Comparison of ENCODE assay signal across 11 cellular contexts in the genomic region with DNA sequence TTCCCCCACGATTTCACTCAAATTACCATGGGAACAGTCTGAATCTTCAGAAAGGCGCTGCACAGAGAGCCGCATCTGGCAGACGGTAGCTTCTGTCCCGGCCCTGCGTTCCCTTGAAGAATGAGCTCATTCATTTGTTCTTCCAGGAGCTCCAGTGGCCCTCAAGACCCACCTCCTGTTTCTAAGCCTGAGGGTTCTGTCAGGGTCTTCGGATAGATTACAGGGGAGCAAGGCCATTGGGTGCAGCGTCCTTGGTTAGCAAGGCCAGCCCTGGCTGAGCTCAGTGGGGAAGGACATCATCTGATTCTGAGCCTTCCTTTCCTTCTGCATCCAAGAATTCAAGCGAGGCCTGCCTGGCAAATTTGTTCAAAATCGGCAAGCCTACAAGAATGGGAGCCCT.
DNase-seq lines count a peak whose midpoint lies in the region; ATAC-seq and TF ChIP-seq lines count a peak whose summit lies in the region.
"Had no signal": no experiment of that assay in that cellular context is flagged by ENCODE, and none has a peak within 500 bp of the region (broad histone marks: within the 10 kb centered on the region; RNA-seq: fewer than 3 reads in every experiment).

No MANE protein-coding gene starts in this region.

- H3K4me3 Mint-ChIP-seq in MCF 10A (ENCODE audit: unreplicated experiment) = no peak overlapping the region
- H3K4me3 Mint-ChIP-seq: CD4-positive, CD25-positive, alpha-beta regulatory T cell had no signal

- peaks cover 13% of the 10 kb centered on the region for H3K27me3 Mint-ChIP-seq in MCF 10A (ENCODE audit: insufficient read depth, unreplicated experiment)
- H3K27me3 Mint-ChIP-seq: CD4-positive, CD25-positive, alpha-beta regulatory T cell had no signal

- DNase-seq in Ammon's horn (ENCODE audit: low spot score) (peak; percentile 22), iPS-NIHi7 (ENCODE audit: extremely low spot score) (peak; percentile 2), posterior cingulate gyrus (peak in 6 of 10 donors; percentile 24 to 92 (median 53)), SHP77 treated with DMSO at 0.1 percent for 48 hours (lab: John Stamatoyannopoulos, UW) (no peak), MCF 10A (ENCODE audit: unreplicated experiment) (no peak)
- DNase-seq: CD4-positive, CD25-positive, alpha-beta regulatory T cell; DMS53; GF-D8 had no signal

- intact Hi-C loops in posterior cingulate gyrus (cut with DNase I) = no loop called here
- intact Hi-C loops in MCF 10A (cut with micrococcal nuclease) = no loop called here

- CTCF ChIA-PET in MCF 10A (lab: Yijun Ruan, JAX) = interaction anchor here (0.5 to 0.8 kb wide), 2 partner anchors 24 to 58 kb away, joined by 3 to 4 read pairs; no protein-coding TSS in a partner anchor

- no peaks in the 10 kb centered on the region for H3K4me1 Mint-ChIP-seq in MCF 10A (ENCODE audit: insufficient read depth, unreplicated experiment)
- H3K4me1 Mint-ChIP-seq: CD4-positive, CD25-positive, alpha-beta regulatory T cell had no signal

- H3K9me3 Mint-ChIP-seq in MCF 10A (ENCODE audit: unreplicated experiment) = no peaks in the 10 kb centered on the region

- ATAC-seq in GM18858 (IDR thresholded peaks at IDR 0.05; ENCODE audit: unreplicated experiment) = no peak
- ATAC-seq: HepG2 had no signal

- POLR2A ChIA-PET in MCF 10A (lab: Yijun Ruan, JAX) = interaction anchor here (1.2 kb wide), 1 partner anchor 12 kb away, joined by 4 read pairs; no protein-coding TSS in a partner anchor

- no peaks in the 10 kb centered on the region for H3K36me3 Mint-ChIP-seq in MCF 10A (ENCODE audit: insufficient read depth, unreplicated experiment)
- H3K36me3 Mint-ChIP-seq: CD4-positive, CD25-positive, alpha-beta regulatory T cell had no signal

- no peak for TF ChIP-seq CTCF in MCF 10A (IDR thresholded peaks at IDR 0.05; ENCODE audit: unreplicated experiment)

- H3K27ac Mint-ChIP-seq in MCF 10A (ENCODE audit: low read depth, unreplicated experiment) = no peak overlapping the region
- H3K27ac Mint-ChIP-seq: CD4-positive, CD25-positive, alpha-beta regulatory T cell had no signal

- peak overlapping the region; percentile 67 for H3K27ac ChIP-seq in angular gyrus (ENCODE audit: low read depth, low read length)

- no TSS peak for BruUV-seq in MCF 10A (replicated peaks; lab: Mats Ljungman, UMichigan)

Comparison
In these comparisons a context has a peak if more than half of its experiments do, and no peak if none do; other contexts are left out.
1. DNase-seq: peak in Ammon's horn (single experiment), iPS-NIHi7 (single experiment) and posterior cingulate gyrus (6 of 10); none in SHP77 treated with DMSO at 0.1 percent for 48 hours (single experiment) and MCF 10A (single experiment).